Comparison of ENCODE assay signal across 1 cellular context in genomic region chr6:26122402-26122792, GRCh38.
TF ChIP-seq lines count a peak whose summit lies in the region.

No MANE protein-coding gene starts in this region.

TF ChIP-seq in HCT116, 20 proteins besides CTCF, POLR2A, EP300 and RAD21 (continued from another document):
- TF ChIP-seq REST (IDR thresholded peaks at IDR 0.05; ENCODE audit: low read depth): no peak
- TF ChIP-seq SP1 (IDR thresholded peaks at IDR 0.05; ENCODE audit: low read depth): no peak
- no peak for TF ChIP-seq ATF3 (IDR thresholded peaks at IDR 0.05)
- no peak for TF ChIP-seq EZH2 (IDR thresholded peaks at IDR 0.05)
- TF ChIP-seq CEBPB (IDR thresholded peaks at IDR 0.05; ENCODE audit: low read depth): no peak
- TF ChIP-seq SIN3A (IDR thresholded peaks at IDR 0.05; ENCODE audit: low read depth): no peak
- no peak for TF ChIP-seq ZBTB33 (IDR thresholded peaks at IDR 0.05; ENCODE audit: extremely low read depth, insufficient replicate concordance, low read length)
- no peak for TF ChIP-seq FOSL1 (IDR thresholded peaks at IDR 0.05; ENCODE audit: low read depth)
- TF ChIP-seq JUND (IDR thresholded peaks at IDR 0.05): no peak
- TF ChIP-seq YY1 (IDR thresholded peaks at IDR 0.05; ENCODE audit: extremely low read depth, insufficient replicate concordance, low read depth, low read length): no peak
- no peak for TF ChIP-seq POLR2AphosphoS5 (IDR thresholded peaks at IDR 0.05; ENCODE audit: low read depth, low read length)
- TF ChIP-seq ELF1 (IDR thresholded peaks at IDR 0.05; ENCODE audit: borderline replicate concordance, low read depth): no peak
- no peak for TF ChIP-seq TCF7L2 (IDR thresholded peaks at IDR 0.05; ENCODE audit: borderline replicate concordance, extremely low read depth, insufficient read depth, insufficient read length)
- no peak for TF ChIP-seq CBX3 (IDR thresholded peaks at IDR 0.05; ENCODE audit: low read depth)
- no peak for TF ChIP-seq ZNF274 (IDR thresholded peaks at IDR 0.05; ENCODE audit: low read depth, low read length)
